Comparison of ENCODE assay signal across 12 cellular contexts in genomic region chr7:30140456-30140855, GRCh38. TPM values are rescaled to one million over a fixed set of nuclear protein-coding genes. Genes with fewer than 3 reads are reported as not detected.
DNase-seq lines count a peak whose midpoint lies in the region; ATAC-seq and TF ChIP-seq lines count a peak whose summit lies in the region.
"Had no signal": no experiment of that assay in that cellular context is flagged by ENCODE, and none has a peak within 500 bp of the region (broad histone marks: within the 10 kb centered on the region; RNA-seq: fewer than 3 reads in every experiment).

No MANE protein-coding gene starts in this region.

- TF ChIP-seq EP300 in gastroesophageal sphincter (IDR thresholded peaks at IDR 0.05) (no peak), upper lobe of left lung (IDR thresholded peaks at IDR 0.05) (no peak)

- in situ Hi-C loops in SK-MEL-5 (cut with HindIII; ENCODE audit: low pct_unique_long_range_greater_than_20kb, low sequenced_read_pairs) = no loop called here

- no peaks in the 10 kb centered on the region for H3K36me3 ChIP-seq in gastroesophageal sphincter
- no peaks in the 10 kb centered on the region for H3K36me3 ChIP-seq in upper lobe of left lung

- H3K4me3 ChIP-seq in gastroesophageal sphincter = no peak overlapping the region
- H3K4me3 ChIP-seq in upper lobe of left lung = no peak overlapping the region

- H3K4me1 ChIP-seq in gastroesophageal sphincter (peaks cover 28 to 93% (median 35%) of the 10 kb centered on the region in 3 donors), upper lobe of left lung (peaks cover 46 to 89% (median 65%) of the 10 kb centered on the region in 4 donors)

- DNase-seq in NCI-H510A treated with DMSO at 0.1 percent for 48 hours (lab: John Stamatoyannopoulos, UW) (peak; percentile 32), NCI-H510A (lab: John Stamatoyannopoulos, UW) (no peak), SK-MEL-5 (ENCODE audit: low read depth, low spot score) (peak; percentile 99), upper lobe of left lung (no peak), NCI-H2171 (lab: John Stamatoyannopoulos, UW) (no peak)
- DNase-seq: NCI-H2029 treated with DMSO at 0.1 percent for 48 hours, NCI-H524, OCI-M1 had no signal

- peak overlapping the region in 3 of 4 donors; percentile 72 to 93 (median 85) for H3K27ac ChIP-seq in gastroesophageal sphincter
- peak overlapping the region in 3 of 4 donors; percentile 44 to 80 (median 70) for H3K27ac ChIP-seq in upper lobe of left lung

- TF ChIP-seq CTCF in gastroesophageal sphincter (IDR thresholded peaks at IDR 0.05) (no peak), upper lobe of left lung (IDR thresholded peaks at IDR 0.05) (no peak)

- WGBS in gastroesophageal sphincter (ENCODE audit: low coverage in 1 of 2), 2 donors = 91 to 94% methylated on average over 3 of the region's 3 CpGs
- WGBS in upper lobe of left lung, 2 donors = 77 to 80% methylated on average over 3 of the region's 3 CpGs

- H3K9me3 ChIP-seq in gastroesophageal sphincter (no peaks in the 10 kb centered on the region), upper lobe of left lung (no peaks in the 10 kb centered on the region)

- H3K27me3 ChIP-seq in gastroesophageal sphincter (no peaks in the 10 kb centered on the region), upper lobe of left lung (no peaks in the 10 kb centered on the region)

- ATAC-seq in gastroesophageal sphincter = no peak
- no peak for ATAC-seq in upper lobe of left lung (ENCODE audit: low FRiP score in 2 of 2)
- no peak for ATAC-seq in HG03135 (IDR thresholded peaks at IDR 0.05; ENCODE audit: unreplicated experiment)
- ATAC-seq in GM18505 (IDR thresholded peaks at IDR 0.05; ENCODE audit: unreplicated experiment) = no peak
- ATAC-seq: HCT116 had no signal

- no peak for TF ChIP-seq POLR2A in gastroesophageal sphincter (IDR thresholded peaks at IDR 0.05)
- no peak for TF ChIP-seq POLR2A in upper lobe of left lung (IDR thresholded peaks at IDR 0.05)
- no peak for TF ChIP-seq POLR2A in GM18505 (IDR thresholded peaks at IDR 0.05; ENCODE audit: borderline replicate concordance, extremely low read depth, insufficient read depth, insufficient read length)

RNA-seq across cellular contexts. Expression of gene MTURN, which starts 5.7 kb away (rescaled TPM):
- 99.2 and 112 TPM in 2 replicates for total RNA-seq in SK-MEL-5 (2014; rRNA removed; shearing (Covaris generic))
- 57.1 and 60.0 TPM in 2 replicates for polyA plus RNA-seq in SK-MEL-5 (2015; cell fraction: cytosol; rRNA removed)
- 122 and 125 TPM in 2 replicates for polyA plus RNA-seq in SK-MEL-5 (2015; cell fraction: nucleus; rRNA removed)
- 100 to 1,000 TPM; 196 to 252 (median 225) TPM for total RNA-seq in gastroesophageal sphincter
- 100 to 1,000 TPM in 1 of 6 donors, 10 to 100 TPM in 5; 27.2 to 112 (median 39.6) TPM for total RNA-seq in upper lobe of left lung

Comparison
In these comparisons a context has a peak if more than half of its experiments do, and no peak if none do; other contexts are left out.
1. DNase-seq: peak in NCI-H510A treated with DMSO at 0.1 percent for 48 hours (single experiment) and SK-MEL-5 (single experiment); none in NCI-H510A (single experiment), upper lobe of left lung (0 of 2) and NCI-H2171 (single experiment).